ENCODE assay signal across 1 cellular context in genomic region chr10:33289776-33290175, GRCh38.
TF ChIP-seq lines count a peak whose summit lies in the region.

No MANE protein-coding gene starts in this region.

TF ChIP-seq in GM23338, 12 proteins besides CTCF, POLR2A, EP300 and RAD21 (continued from another document):
- TF ChIP-seq, protein P1, sequence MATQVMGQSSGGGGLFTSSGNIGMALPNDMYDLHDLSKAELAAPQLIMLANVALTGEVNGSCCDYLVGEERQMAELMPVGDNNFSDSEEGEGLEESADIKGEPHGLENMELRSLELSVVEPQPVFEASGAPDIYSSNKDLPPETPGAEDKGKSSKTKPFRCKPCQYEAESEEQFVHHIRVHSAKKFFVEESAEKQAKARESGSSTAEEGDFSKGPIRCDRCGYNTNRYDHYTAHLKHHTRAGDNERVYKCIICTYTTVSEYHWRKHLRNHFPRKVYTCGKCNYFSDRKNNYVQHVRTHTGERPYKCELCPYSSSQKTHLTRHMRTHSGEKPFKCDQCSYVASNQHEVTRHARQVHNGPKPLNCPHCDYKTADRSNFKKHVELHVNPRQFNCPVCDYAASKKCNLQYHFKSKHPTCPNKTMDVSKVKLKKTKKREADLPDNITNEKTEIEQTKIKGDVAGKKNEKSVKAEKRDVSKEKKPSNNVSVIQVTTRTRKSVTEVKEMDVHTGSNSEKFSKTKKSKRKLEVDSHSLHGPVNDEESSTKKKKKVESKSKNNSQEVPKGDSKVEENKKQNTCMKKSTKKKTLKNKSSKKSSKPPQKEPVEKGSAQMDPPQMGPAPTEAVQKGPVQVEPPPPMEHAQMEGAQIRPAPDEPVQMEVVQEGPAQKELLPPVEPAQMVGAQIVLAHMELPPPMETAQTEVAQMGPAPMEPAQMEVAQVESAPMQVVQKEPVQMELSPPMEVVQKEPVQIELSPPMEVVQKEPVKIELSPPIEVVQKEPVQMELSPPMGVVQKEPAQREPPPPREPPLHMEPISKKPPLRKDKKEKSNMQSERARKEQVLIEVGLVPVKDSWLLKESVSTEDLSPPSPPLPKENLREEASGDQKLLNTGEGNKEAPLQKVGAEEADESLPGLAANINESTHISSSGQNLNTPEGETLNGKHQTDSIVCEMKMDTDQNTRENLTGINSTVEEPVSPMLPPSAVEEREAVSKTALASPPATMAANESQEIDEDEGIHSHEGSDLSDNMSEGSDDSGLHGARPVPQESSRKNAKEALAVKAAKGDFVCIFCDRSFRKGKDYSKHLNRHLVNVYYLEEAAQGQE (IDR thresholded peaks at IDR 0.05; ENCODE audit: unreplicated experiment): no peak
- TF ChIP-seq ZNF462 (CRISPR knock-in tag; IDR thresholded peaks at IDR 0.05): no peak
- TF ChIP-seq ZNF331 (CRISPR knock-in tag; IDR thresholded peaks at IDR 0.05; ENCODE audit: low read depth): no peak
- no peak for TF ChIP-seq ZNF114 (CRISPR knock-in tag; IDR thresholded peaks at IDR 0.05)
- TF ChIP-seq JUNB (IDR thresholded peaks at IDR 0.05; ENCODE audit: unreplicated experiment): no peak
- TF ChIP-seq POLR2AphosphoS5 (IDR thresholded peaks at IDR 0.05; ENCODE audit: low read depth): no peak
- TF ChIP-seq EZH2phosphoT487 (IDR thresholded peaks at IDR 0.05; ENCODE audit: unreplicated experiment): no peak
- TF ChIP-seq STAT1 (IDR thresholded peaks at IDR 0.05; ENCODE audit: unreplicated experiment): no peak
